Comparison of ENCODE assay signal across 6 cellular contexts in genomic region chr1:62343911-62344310, GRCh38. TPM values are rescaled to one million over a fixed set of nuclear protein-coding genes. Genes with fewer than 3 reads are reported as not detected.
"Had no signal": no experiment of that assay in that cellular context is flagged by ENCODE, and none has a peak within 500 bp of the region (broad histone marks: within the 10 kb centered on the region; RNA-seq: fewer than 3 reads in every experiment).

No MANE protein-coding gene starts in this region.

- H3K4me2 ChIP-seq: GM23338 had no signal

- DNase-seq: H9, HCEC 1CT, IMR-90 had no signal

- H2AFZ ChIP-seq: GM23338 had no signal

- H3K4me3 ChIP-seq: GM23338, K562 had no signal

- ATAC-seq: GM23338, K562 had no signal

RNA-seq across cellular contexts. Expression of gene KANK4, which starts 24.7 kb away (rescaled TPM):
- total RNA-seq: HT-29, IMR-90, K562 had no signal
- polyA plus RNA-seq: IMR-90, K562 had no signal
